Comparison of ENCODE assay signal across 1 cellular context in genomic region chr2:201208563-201209252, GRCh38.
A peak's percentile ranks its signal among the peaks of the same experiment; 100 is the strongest.
TF ChIP-seq lines count a peak whose summit lies in the region.

No MANE protein-coding gene starts in this region.

TF ChIP-seq in GM12878, 131 proteins besides CTCF, POLR2A, EP300 and RAD21 (continued from another document and continues in another):
- TF ChIP-seq RELB (IDR thresholded peaks at IDR 0.05; ENCODE audit: low read depth) (peak; percentile 87), ETV6 (conservative IDR thresholded peaks at IDR 0.05 in 1 of 2, IDR thresholded peaks at IDR 0.05 in 1 of 2; ENCODE audit: borderline replicate concordance in 1 of 2, low read depth in 1 of 2) (peak in 1 of 2 experiments; percentile 54; a peak in 1 of 4 replicates), IRF4 (IDR thresholded peaks at IDR 0.05; ENCODE audit: low read depth, low read length) (0 out of 2 replicates have a peak, but pooled peaks have one; percentile 41), SIN3A (IDR thresholded peaks at IDR 0.05; ENCODE audit: low read depth, low read length) (no peak), SREBF1 (IDR thresholded peaks at IDR 0.05; ENCODE audit: low read length) (no peak), EGR1 (IDR thresholded peaks at IDR 0.05; ENCODE audit: borderline replicate concordance in 1 of 2, low read depth in 2 of 2, low read length in 2 of 2) (no peak), ZNF384 (IDR thresholded peaks at IDR 0.05; ENCODE audit: borderline replicate concordance, low read depth, low read length) (peak; percentile 87), TCF7 (IDR thresholded peaks at IDR 0.05; ENCODE audit: borderline replicate concordance) (no peak), NFXL1 (IDR thresholded peaks at IDR 0.05; ENCODE audit: borderline replicate concordance) (no peak), BCL11A (IDR thresholded peaks at IDR 0.05; ENCODE audit: low read depth, low read length) (no peak), YY1 (IDR thresholded peaks at IDR 0.05; ENCODE audit: low read depth, low read length) (no peak), MXI1 (IDR thresholded peaks at IDR 0.05; ENCODE audit: low read depth, low read length) (0 out of 2 replicates have a peak, but pooled peaks have one; percentile 40), BRCA1 (IDR thresholded peaks at IDR 0.05; ENCODE audit: low read depth, low read length) (no peak), ZBTB40 (IDR thresholded peaks at IDR 0.05; ENCODE audit: borderline replicate concordance) (no peak; the same call in 1 of the 2 replicates), NKRF (conservative IDR thresholded peaks at IDR 0.05) (no peak), ZSCAN29 (IDR thresholded peaks at IDR 0.05) (no peak), USF2 (IDR thresholded peaks at IDR 0.05; ENCODE audit: borderline replicate concordance, low read depth, low read length) (no peak; the same call in 1 of the 2 replicates), TCF12 (IDR thresholded peaks at IDR 0.05; ENCODE audit: low read depth, low read length) (peak; percentile 28; the same call in 1 of the 2 replicates), RAD51 (IDR thresholded peaks at IDR 0.05) (peak; percentile 77), ASH2L (IDR thresholded peaks at IDR 0.05; ENCODE audit: borderline replicate concordance, low read depth) (no peak), SPI1 (IDR thresholded peaks at IDR 0.05; ENCODE audit: borderline replicate concordance, insufficient read depth, low read depth, low read length) (peak; percentile 73), MTA2 (IDR thresholded peaks at IDR 0.05; ENCODE audit: low read depth) (peak; percentile 84), PRDM15 (CRISPR knock-in tag; IDR thresholded peaks at IDR 0.05) (no peak), ZNF592 (IDR thresholded peaks at IDR 0.05) (no peak), PML (IDR thresholded peaks at IDR 0.05; ENCODE audit: low read length) (no peak), BHLHE40 (IDR thresholded peaks at IDR 0.05; ENCODE audit: borderline replicate concordance in 1 of 2, low read depth in 2 of 2, low read length in 1 of 2) (peak; percentile 49 to 55; a peak in 1 of 4 replicates), KDM1A (IDR thresholded peaks at IDR 0.05; ENCODE audit: borderline replicate concordance) (no peak), FOS (IDR thresholded peaks at IDR 0.05; ENCODE audit: borderline replicate concordance, extremely low read depth, insufficient read length) (no peak), IRF5 (IDR thresholded peaks at IDR 0.05; ENCODE audit: borderline replicate concordance) (no peak), ATF7 (IDR thresholded peaks at IDR 0.05; ENCODE audit: low read depth) (peak; percentile 84), CUX1 (IDR thresholded peaks at IDR 0.05; ENCODE audit: insufficient replicate concordance, low read depth, low read length) (no peak)
